11 cellular contexts compared by ENCODE assay signal in genomic region chr7:82274681-82275080, GRCh38.
"Had no signal": no experiment of that assay in that cellular context is flagged by ENCODE, and none has a peak within 500 bp of the region (broad histone marks: within the 10 kb centered on the region; RNA-seq: fewer than 3 reads in every experiment).

No MANE protein-coding gene starts in this region.

- H3K36me3 ChIP-seq: HAP-1 had no signal

- H3K4me3 ChIP-seq: GM23248, GM23338, HAP-1 had no signal

- H2AFZ ChIP-seq: GM23248, GM23338 had no signal

- ATAC-seq: GM23338, HCT116 had no signal

- H3K27ac ChIP-seq: GM23248 had no signal

- H3K9me3 ChIP-seq: HAP-1 had no signal

- H3K9ac ChIP-seq: GM23248 had no signal

- FAIRE-seq: H1, H54 had no signal

- H3K4me2 ChIP-seq: GM23338 had no signal

- DNase-seq: GM23248, GOT3, H7, H9, HCEC 1CT, HFFc6 had no signal
